ENCODE assay signal across 8 cellular contexts in genomic region chr15:66153549-66154415, GRCh38.
DNase-seq lines count a peak whose midpoint lies in the region; ATAC-seq, FAIRE-seq and TF ChIP-seq lines count a peak whose summit lies in the region.

No MANE protein-coding gene starts in this region.

- H3K9me3 Mint-ChIP-seq in natural killer cell, result no peaks in the 10 kb centered on the region

- no peak for TF ChIP-seq CTCF in natural killer cell (IDR thresholded peaks at IDR 0.05)

- intact Hi-C loops in cardiac septum (cut with DNase I) (no loop called here), natural killer cell (cut with micrococcal nuclease) (no loop called here)

- peaks cover 0 to 11% of the 10 kb centered on the region in 2 donors for H3K27me3 Mint-ChIP-seq in natural killer cell (ENCODE audit: low read depth in 2 of 2)

- ATAC-seq in GM21447 (IDR thresholded peaks at IDR 0.05; ENCODE audit: unreplicated experiment), result peak; percentile 70
- ATAC-seq in HG03442 (IDR thresholded peaks at IDR 0.05; ENCODE audit: unreplicated experiment), result peak; percentile 63
- no peak for ATAC-seq in natural killer cell

- TF ChIP-seq POLR2A in GM12892 (IDR thresholded peaks at IDR 0.05; ENCODE audit: low read depth, low read length), result no peak

- no peak overlapping the region for H3K27ac Mint-ChIP-seq in natural killer cell

- H3K36me3 Mint-ChIP-seq in natural killer cell, result no peaks in the 10 kb centered on the region

- DNase-seq in GM12892 (ENCODE audit: insufficient read length), result peak; percentile 63
- peak; percentile 71 for DNase-seq in NCI-H774 (lab: John Stamatoyannopoulos, UW)
- DNase-seq in cardiac septum (ENCODE audit: low spot score), result no peak
- no peak for DNase-seq in 8988T
- no peak for DNase-seq in natural killer cell
- DNase-seq in midbrain (lab: John Stamatoyannopoulos, UW), result no peak

- no peaks in the 10 kb centered on the region for H3K4me1 Mint-ChIP-seq in natural killer cell

- no peak overlapping the region for H3K4me3 Mint-ChIP-seq in natural killer cell

- FAIRE-seq in GM12892 (lab: Jason Lieb, UNC), result peak; percentile 89

Comparison
In these comparisons a context has a peak if more than half of its experiments do, and no peak if none do; other contexts are left out.
1. DNase-seq: peak in GM12892 (single experiment) and NCI-H774 (single experiment); none in cardiac septum (single experiment), 8988T (single experiment), natural killer cell (single experiment) and midbrain (single experiment).
2. ATAC-seq: peak in GM21447 (single experiment) and HG03442 (single experiment); none in natural killer cell (0 of 3).